In genomic region chr6:130560231-130560630, GRCh38 we compare ENCODE assay signal across 17 cellular contexts.
DNase-seq lines count a peak whose midpoint lies in the region; ATAC-seq and TF ChIP-seq lines count a peak whose summit lies in the region.
"Had no signal": no experiment of that assay in that cellular context is flagged by ENCODE, and none has a peak within 500 bp of the region (broad histone marks: within the 10 kb centered on the region; RNA-seq: fewer than 3 reads in every experiment).

No MANE protein-coding gene starts in this region.

- H3K4me1 ChIP-seq in psoas muscle (no peaks in the 10 kb centered on the region), MM.1S (ENCODE audit: low read length) (no peaks in the 10 kb centered on the region)
- H3K4me1 ChIP-seq: gastrocnemius medialis, thyroid gland had no signal

- no peaks in the 10 kb centered on the region for H3F3A ChIP-seq in MM.1S (ENCODE audit: insufficient read depth, low read length)

- H3K4me2 ChIP-seq in MM.1S (ENCODE audit: low read depth, low read length), result no peak overlapping the region
- H3K4me2 ChIP-seq: PC-9 had no signal

- no peaks in the 10 kb centered on the region for H3K9me2 ChIP-seq in MM.1S (replicated peaks; ENCODE audit: insufficient read depth, low read length)

- H3K9me3 ChIP-seq in psoas muscle (no peaks in the 10 kb centered on the region), MM.1S (replicated peaks; ENCODE audit: insufficient read depth, low read length) (no peaks in the 10 kb centered on the region)
- H3K9me3 ChIP-seq: gastrocnemius medialis, neutrophil, thyroid gland had no signal

- ATAC-seq in psoas muscle, result peak in 3 of 4 donors; percentile 24 to 41 (median 25)
- ATAC-seq: gastrocnemius medialis, left lobe of liver had no signal

- peak; percentile 45 for DNase-seq in ELR (ENCODE audit: low read depth)
- DNase-seq in M059J (ENCODE audit: low read depth), result peak; percentile 74
- peak; percentile 47 for DNase-seq in cerebellar cortex (ENCODE audit: low spot score)
- DNase-seq in psoas muscle, result no peak
- no peak for DNase-seq in NCI-H82 treated with DMSO at 0.1 percent for 48 hours (lab: John Stamatoyannopoulos, UW; ENCODE audit: unreplicated experiment)
- no peak for DNase-seq in NCI-H1694 treated with DMSO at 0.1 percent for 48 hours (lab: John Stamatoyannopoulos, UW)
- DNase-seq in MM.1S, result no peak
- DNase-seq: activated naive CD8-positive, alpha-beta T cell treated with anti-CD3 and anti-CD28 coated beads, Interleukin-2, amount 10 ng/mL, durations not matched to agents 7 days and 5 days; DND-41; gastrocnemius medialis; Karpas-422; NCI-H1417 treated with DMSO at 0.1 percent for 48 hours; PC-9; stimulated activated CD4-positive, alpha-beta T cell treated with anti-CD3 and anti-CD28 coated beads, Interleukin-15, amount 100 ng/mL, for 24 hours; thyroid gland had no signal

- H3K79me2 ChIP-seq in MM.1S (ENCODE audit: low read length), result no peaks in the 10 kb centered on the region

- H3K4me3 ChIP-seq in psoas muscle (no peak overlapping the region), MM.1S (ENCODE audit: low read length) (no peak overlapping the region)
- H3K4me3 ChIP-seq: gastrocnemius medialis, PC-9, thyroid gland had no signal

- intact Hi-C loops in psoas muscle (cut with DNase I), result no loop called here

- no peaks in the 10 kb centered on the region for H4K20me1 ChIP-seq in MM.1S (ENCODE audit: insufficient read depth, low read length)

- H2AFZ ChIP-seq in MM.1S (ENCODE audit: low read length), result no peak overlapping the region
- H2AFZ ChIP-seq: PC-9 had no signal

- no peaks in the 10 kb centered on the region for H3K36me3 ChIP-seq in psoas muscle (ENCODE audit: insufficient read depth in 1 of 2, low read depth in 1 of 2)
- no peaks in the 10 kb centered on the region for H3K36me3 ChIP-seq in MM.1S (replicated peaks; ENCODE audit: insufficient read depth, low read length)
- H3K36me3 ChIP-seq: gastrocnemius medialis, neutrophil, thyroid gland had no signal

- H3K27me3 ChIP-seq in psoas muscle (ENCODE audit: insufficient read depth in 3 of 3, low read length in 2 of 3), result no peaks in the 10 kb centered on the region
- H3K27me3 ChIP-seq in MM.1S (replicated peaks; ENCODE audit: insufficient read depth, low read length), result no peaks in the 10 kb centered on the region
- H3K27me3 ChIP-seq: gastrocnemius medialis, neutrophil, thyroid gland had no signal

- no peak overlapping the region for H3K9ac ChIP-seq in MM.1S (ENCODE audit: low read length)

- 20 to 36% (median 25%) methylated on average over 2 of the region's 2 CpGs for WGBS in psoas muscle, 3 donors

- H3K27ac ChIP-seq in psoas muscle, result no peak overlapping the region
- no peak overlapping the region for H3K27ac ChIP-seq in MM.1S (ENCODE audit: low read length)
- H3K27ac ChIP-seq: gastrocnemius medialis, neutrophil, PC-9, thyroid gland had no signal

- TF ChIP-seq CTCF in psoas muscle (IDR thresholded peaks at IDR 0.05) (no peak), MM.1S (IDR thresholded peaks at IDR 0.05; ENCODE audit: low read length) (no peak)

Comparison
In these comparisons a context has a peak if more than half of its experiments do, and no peak if none do; other contexts are left out.
1. DNase-seq: peak in ELR (single experiment), M059J (single experiment) and cerebellar cortex (single experiment); none in psoas muscle (0 of 2), NCI-H82 treated with DMSO at 0.1 percent for 48 hours (single experiment), NCI-H1694 treated with DMSO at 0.1 percent for 48 hours (single experiment) and MM.1S (single experiment).